11 cellular contexts compared by ENCODE assay signal in the genomic region with DNA sequence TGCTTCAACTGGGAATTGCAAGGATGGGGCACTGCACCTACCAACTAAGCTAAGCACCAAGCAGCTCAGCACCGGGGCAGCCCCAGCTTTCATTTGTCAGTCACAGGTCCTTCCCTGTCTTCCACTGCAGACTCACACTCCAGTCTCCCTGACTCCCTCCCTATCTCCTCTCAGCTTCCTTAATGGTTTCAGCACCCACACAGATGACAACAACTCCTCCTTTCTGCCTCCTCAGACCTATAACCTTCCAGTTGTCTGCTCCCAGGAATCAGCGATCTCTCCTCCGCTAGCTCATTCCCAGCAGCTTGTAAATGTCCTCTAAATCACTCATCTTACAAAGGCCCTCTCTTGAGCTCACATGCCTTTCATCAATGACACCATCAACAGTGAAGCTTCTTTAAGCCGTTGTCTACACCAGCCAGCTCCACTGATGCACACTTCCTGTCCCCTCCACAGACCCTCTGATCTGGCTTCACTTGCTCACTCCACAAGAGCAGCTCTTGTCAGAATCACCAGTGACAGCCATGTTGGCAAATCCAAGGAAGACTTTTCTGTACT. TPM values are rescaled to one million over a fixed set of nuclear protein-coding genes. Genes with fewer than 3 reads are reported as not detected.
DNase-seq lines count a peak whose midpoint lies in the region; ATAC-seq, FAIRE-seq and TF ChIP-seq lines count a peak whose summit lies in the region.
"Had no signal": no experiment of that assay in that cellular context is flagged by ENCODE, and none has a peak within 500 bp of the region (broad histone marks: within the 10 kb centered on the region; RNA-seq: fewer than 3 reads in every experiment).

No MANE protein-coding gene starts in this region.

- peak overlapping the region in 1 of 2 experiments; percentile 38; a peak in 1 of 4 replicates for H3K9ac ChIP-seq in K562 (ENCODE audit: insufficient read depth in 1 of 2, low read depth in 2 of 2, low read length in 2 of 2)

- in situ Hi-C loops in K562 (cut with MboI) = no loop called here

- peak overlapping the region; percentile 21; the same call in 1 of the 2 replicates for H3K4me2 ChIP-seq in K562 (ENCODE audit: insufficient read depth, low read length)

- BruUV-seq in K562 (replicated peaks; lab: Mats Ljungman, UMichigan) = no TSS peak

- ATAC-seq in GM19463 (IDR thresholded peaks at IDR 0.05; ENCODE audit: unreplicated experiment) (peak; percentile 51), HG03432 (IDR thresholded peaks at IDR 0.05; ENCODE audit: unreplicated experiment) (peak; percentile 63), K562 (peak; percentile 83), psoas muscle (peak in 2 of 4 donors; percentile 6 to 48)

- no peaks in the 10 kb centered on the region for H3K9me1 ChIP-seq in K562 (ENCODE audit: control insufficient read depth, insufficient read depth, low read length)

- DNase-seq in K562 (ENCODE audit: extremely low read depth in 1 of 4, low spot score in 3 of 4) (peak in 1 of 4 experiments; percentile 42), psoas muscle (no peak), esophagus muscularis mucosa (ENCODE audit: extremely low spot score) (no peak), breast epithelium (ENCODE audit: low spot score in 2 of 2) (no peak)
- no peak for DNase-seq in activated CD4-positive, alpha-beta T cell treated with anti-CD3 and anti-CD28 coated beads for 48 hours
- DNase-seq: SIG-M5, spleen had no signal

- H2AFZ ChIP-seq in K562 (ENCODE audit: low read depth, low read length) = no peak overlapping the region

- 19% methylated on average over 4 of the region's 4 CpGs for WGBS in K562 (ENCODE audit: insufficient coverage, low coverage, missing lambda C conversion rate)
- 57 to 71% (median 62%) methylated on average over 4 of the region's 4 CpGs for WGBS in psoas muscle, 3 donors
- 60% methylated on average over 4 of the region's 4 CpGs for WGBS in esophagus muscularis mucosa

- TF ChIP-seq POLR2A in K562 (conservative IDR thresholded peaks at IDR 0.05) = no peak
- no peak for TF ChIP-seq POLR2A in esophagus muscularis mucosa (IDR thresholded peaks at IDR 0.05; ENCODE audit: low read depth)
- no peak for TF ChIP-seq POLR2A in breast epithelium (IDR thresholded peaks at IDR 0.05)

- H3K4me1 ChIP-seq in K562 (replicated peaks in 1 of 2; ENCODE audit: control insufficient read depth in 2 of 2, insufficient read depth in 2 of 2, low read length in 2 of 2) (peaks cover 6 to 13% of the 10 kb centered on the region in 2 experiments; a peak in 3 of 5 replicates), psoas muscle (peaks cover 46% of the 10 kb centered on the region), esophagus muscularis mucosa (peaks cover 26 to 32% (median 31%) of the 10 kb centered on the region in 4 donors), breast epithelium (no peaks in the 10 kb centered on the region)

- H3K27ac ChIP-seq in K562 (ENCODE audit: extremely low read depth, low read depth, low read length) = peak overlapping the region; percentile 3; the same call in 1 of the 3 replicates
- peak overlapping the region; percentile 39 for H3K27ac ChIP-seq in psoas muscle
- H3K27ac ChIP-seq in esophagus muscularis mucosa (replicated peaks in 1 of 4) = no peak overlapping the region
- no peak overlapping the region for H3K27ac ChIP-seq in breast epithelium

- H3K27me3 ChIP-seq in K562 (ENCODE audit: control insufficient read depth in 2 of 2, insufficient read depth in 2 of 2, low read length in 2 of 2) (no peaks in the 10 kb centered on the region), psoas muscle (ENCODE audit: insufficient read depth in 3 of 3, low read length in 2 of 3) (no peaks in the 10 kb centered on the region), esophagus muscularis mucosa (no peaks in the 10 kb centered on the region), breast epithelium (no peaks in the 10 kb centered on the region)
- H3K27me3 ChIP-seq: spleen had no signal

- H3K36me3 ChIP-seq in K562 (ENCODE audit: control insufficient read depth, insufficient read depth, low read length) (peaks cover 12% of the 10 kb centered on the region; the same call in 2 of the 3 replicates), psoas muscle (ENCODE audit: insufficient read depth in 1 of 2, low read depth in 1 of 2) (peaks cover 0 to 14% of the 10 kb centered on the region in 2 donors), esophagus muscularis mucosa (peaks cover 0 to 4% (median 2%) of the 10 kb centered on the region in 4 donors), breast epithelium (no peaks in the 10 kb centered on the region)

- peaks cover 47% of the 10 kb centered on the region for H3K79me2 ChIP-seq in K562 (ENCODE audit: control insufficient read depth, insufficient read depth, low read length)

- no peak for TF ChIP-seq EP300 in K562 (IDR thresholded peaks at IDR 0.05; ENCODE audit: low read length)
- no peak for TF ChIP-seq EP300 in esophagus muscularis mucosa (IDR thresholded peaks at IDR 0.05)

- H3K9me3 ChIP-seq in K562 (replicated peaks; ENCODE audit: control insufficient read depth, insufficient read depth, low read depth, low read length) = no peaks in the 10 kb centered on the region
- H3K9me3 ChIP-seq in psoas muscle = no peaks in the 10 kb centered on the region
- H3K9me3 ChIP-seq in esophagus muscularis mucosa = no peaks in the 10 kb centered on the region
- no peaks in the 10 kb centered on the region for H3K9me3 ChIP-seq in breast epithelium

- peak; percentile 15 for FAIRE-seq in K562 (lab: Jason Lieb, UNC)
- FAIRE-seq: H54, keratinocyte had no signal

- peaks cover 5% of the 10 kb centered on the region; the same call in 1 of the 2 replicates for H4K20me1 ChIP-seq in K562 (replicated peaks; ENCODE audit: control insufficient read depth, insufficient read depth, low read length)

- POLR2A ChIA-PET in K562 (lab: Yijun Ruan, JAX) = interaction anchor here (0.6 to 1.6 kb wide), 8 partner anchors 8 to 33 kb away, joined by 3 to 8 read pairs (median 3); a partner anchor contains a TSS

- intact Hi-C loops in K562 (cut with micrococcal nuclease) = no loop called here
- intact Hi-C loops in psoas muscle (cut with DNase I) = no loop called here
- intact Hi-C loops in esophagus muscularis mucosa (cut with DNase I) = no loop called here
- intact Hi-C loops in breast epithelium (cut with DNase I; ENCODE audit: low total_unique reads) = no loop called here

- CTCF ChIA-PET in K562 (lab: Yijun Ruan, JAX; ENCODE audit: low intra/inter-chr PET ratio) = no interaction called here

- H3K4me3 ChIP-seq in K562 = no peak overlapping the region
- no peak overlapping the region for H3K4me3 ChIP-seq in psoas muscle
- no peak overlapping the region for H3K4me3 ChIP-seq in esophagus muscularis mucosa
- H3K4me3 ChIP-seq in breast epithelium = no peak overlapping the region
- H3K4me3 ChIP-seq: spleen had no signal

- no peak for TF ChIP-seq RAD21 in K562 (CRISPR knock-in tag; conservative IDR thresholded peaks at IDR 0.05 in 1 of 2, IDR thresholded peaks at IDR 0.05 in 1 of 2)

- TF ChIP-seq CTCF in K562 (IDR thresholded peaks at IDR 0.05 in 2 of 3, conservative IDR thresholded peaks at IDR 0.05 in 1 of 3; ENCODE audit: insufficient read depth in 2 of 3, low read depth in 1 of 3, low read length in 3 of 3) (no peak), psoas muscle (IDR thresholded peaks at IDR 0.05) (no peak), esophagus muscularis mucosa (IDR thresholded peaks at IDR 0.05) (no peak), breast epithelium (IDR thresholded peaks at IDR 0.05) (no peak)

TF ChIP-seq in K562, 482 proteins besides CTCF, POLR2A, EP300 and RAD21 (continues in another document):
- TF ChIP-seq ZNF408 (CRISPR knock-in tag; IDR thresholded peaks at IDR 0.05; ENCODE audit: low read depth) (no peak), HLTF (IDR thresholded peaks at IDR 0.05) (no peak), GABPA (tag; conservative IDR thresholded peaks at IDR 0.05; ENCODE audit: low read depth) (no peak), TCFL5 (CRISPR knock-in tag; conservative IDR thresholded peaks at IDR 0.05) (no peak), ARID2 (IDR thresholded peaks at IDR 0.05) (no peak)

RNA-seq across cellular contexts. Expression of a gene that starts 32.1 kb away (rescaled TPM):
- total RNA-seq in K562 (2011; cell fraction: chromatin; rRNA removed; ENCODE audit: low replicate concordance) = 121 and 224 TPM in 2 replicates
- 53.2 and 69.0 TPM in 2 replicates for total RNA-seq in K562 (2011; cell fraction: nucleolus; rRNA removed)
- 96.6 and 111 TPM in 2 replicates for total RNA-seq in K562 (2011; cell fraction: nucleoplasm; rRNA removed)
- 22.2 and 27.5 TPM in 2 replicates for total RNA-seq in K562 (2014; rRNA removed)
- total RNA-seq in K562 (2014; rRNA removed; fragmentation: Illumina TruSeq; extraction: Trizol) = 25.7 and 28.2 TPM in 2 replicates
- total RNA-seq in K562 (2015; rRNA removed; fragmentation: Illumina TruSeq; extraction: Trizol) = 28.3 and 30.9 TPM in 2 replicates
- 38.3 and 40.3 TPM in 2 replicates for total RNA-seq in K562 (2021)
- polyA plus RNA-seq in K562 (2011; rRNA removed) = 8.5 and 10.3 TPM in 2 replicates
- 4.5 and 7.0 TPM in 2 replicates for polyA plus RNA-seq in K562 (2011; cell fraction: cytosol; rRNA removed)
- polyA plus RNA-seq in K562 (2011; cell fraction: nucleus; rRNA removed) = 39.0 and 41.2 TPM in 2 replicates
- 17.5 and 22.9 TPM in 2 replicates for polyA plus RNA-seq in K562 (2012)
- 17.3 and 18.0 TPM in 2 replicates for polyA plus RNA-seq in K562 (2014; fragmentation: Illumina TruSeq; extraction: Trizol)
- 1 to 10 TPM; 1.7 to 7.2 TPM for polyA plus RNA-seq in K562 (2014; fragmentation: Nextera tagmentation; extraction: Ambion mirVana)
- polyA plus RNA-seq in K562 (2014; rRNA removed) = 20.2 and 20.7 TPM in 2 replicates
- 56.1 and 59.2 TPM in 2 replicates for polyA minus RNA-seq in K562 (2011; rRNA and poly(A)+ RNA removed)
- polyA minus RNA-seq in K562 (2011; cell fraction: cytosol; rRNA and poly(A)+ RNA removed) = 18.2 and 24.7 TPM in 2 replicates
- polyA minus RNA-seq in K562 (2011; cell fraction: nucleus; rRNA and poly(A)+ RNA removed) = 84.4 and 122 TPM in 2 replicates
- 10 to 100 TPM; 38.8 to 60.7 (median 50.4) TPM for total RNA-seq in psoas muscle
- polyA plus RNA-seq in psoas muscle = 10 to 100 TPM; 11.6 to 27.3 (median 12.3) TPM
- 10 to 100 TPM; 62.6 to 78.6 (median 70.5) TPM for total RNA-seq in esophagus muscularis mucosa
- total RNA-seq in breast epithelium = 100 to 1,000 TPM in 1 of 3 donors, 10 to 100 TPM in 2; 80.3 to 106 (median 98.7) TPM

Comparison
In these comparisons a context has a peak if more than half of its experiments do, and no peak if none do; other contexts are left out.
1. H3K27ac ChIP-seq: peak in K562 (single experiment) and psoas muscle (single experiment); none in esophagus muscularis mucosa (0 of 4) and breast epithelium (0 of 2).